In genomic region chr14:65224799-65225198, GRCh38 we compare ENCODE assay signal across 9 cellular contexts.
DNase-seq lines count a peak whose midpoint lies in the region; ATAC-seq and TF ChIP-seq lines count a peak whose summit lies in the region.
"Had no signal": no experiment of that assay in that cellular context is flagged by ENCODE, and none has a peak within 500 bp of the region (broad histone marks: within the 10 kb centered on the region; RNA-seq: fewer than 3 reads in every experiment).

No MANE protein-coding gene starts in this region.

- H3K36me3 ChIP-seq in KOPT-K1 (ENCODE audit: insufficient read depth, low read length) = no peaks in the 10 kb centered on the region

- peaks cover 11% of the 10 kb centered on the region for H3K4me1 Mint-ChIP-seq in chondrocyte (ENCODE audit: low read depth)

- peak overlapping the region; percentile 78 for H3K27ac ChIP-seq in KOPT-K1 (ENCODE audit: low read depth, low read length, poor library complexity, severe bottlenecking)
- H3K27ac ChIP-seq: epithelial cell of prostate had no signal

- no peak for TF ChIP-seq CTCF in chondrocyte (IDR thresholded peaks at IDR 0.05)

- no peaks in the 10 kb centered on the region for H3K27me3 Mint-ChIP-seq in chondrocyte (ENCODE audit: low read depth)

- H3K9me3 ChIP-seq in KOPT-K1 (ENCODE audit: insufficient read depth, low read length, poor library complexity, severe bottlenecking) = peaks cover 5% of the 10 kb centered on the region

- no peaks in the 10 kb centered on the region for H3K9me3 Mint-ChIP-seq in chondrocyte (ENCODE audit: low read depth)

- no peak for ATAC-seq in HG03159 (IDR thresholded peaks at IDR 0.05; ENCODE audit: unreplicated experiment)

- no peak overlapping the region for H3K27ac Mint-ChIP-seq in chondrocyte (ENCODE audit: unreplicated experiment)

- DNase-seq in COLO668 (lab: John Stamatoyannopoulos, UW; ENCODE audit: unreplicated experiment) = peak; percentile 59
- peak in 46 of 56 donors; percentile 14 to 79 (median 44) for DNase-seq in amygdala (lab: John Stamatoyannopoulos, UW)
- peak; percentile 80 for DNase-seq in midbrain (lab: John Stamatoyannopoulos, UW)
- DNase-seq in NAMALWA (ENCODE audit: low spot score) = no peak
- no peak for DNase-seq in chondrocyte (ENCODE audit: low spot score)
- no peak for DNase-seq in AG08396 (ENCODE audit: low spot score)

- no peak overlapping the region for H3K4me3 Mint-ChIP-seq in chondrocyte (ENCODE audit: unreplicated experiment)

- no peaks in the 10 kb centered on the region for H3K36me3 Mint-ChIP-seq in chondrocyte (ENCODE audit: low read depth)

Comparison
In these comparisons a context has a peak if more than half of its experiments do, and no peak if none do; other contexts are left out.
1. DNase-seq: peak in COLO668 (single experiment), amygdala (46 of 56) and midbrain (single experiment); none in NAMALWA (single experiment), chondrocyte (single experiment) and AG08396 (single experiment).